Comparison of ENCODE assay signal across 8 cellular contexts in the genomic region with DNA sequence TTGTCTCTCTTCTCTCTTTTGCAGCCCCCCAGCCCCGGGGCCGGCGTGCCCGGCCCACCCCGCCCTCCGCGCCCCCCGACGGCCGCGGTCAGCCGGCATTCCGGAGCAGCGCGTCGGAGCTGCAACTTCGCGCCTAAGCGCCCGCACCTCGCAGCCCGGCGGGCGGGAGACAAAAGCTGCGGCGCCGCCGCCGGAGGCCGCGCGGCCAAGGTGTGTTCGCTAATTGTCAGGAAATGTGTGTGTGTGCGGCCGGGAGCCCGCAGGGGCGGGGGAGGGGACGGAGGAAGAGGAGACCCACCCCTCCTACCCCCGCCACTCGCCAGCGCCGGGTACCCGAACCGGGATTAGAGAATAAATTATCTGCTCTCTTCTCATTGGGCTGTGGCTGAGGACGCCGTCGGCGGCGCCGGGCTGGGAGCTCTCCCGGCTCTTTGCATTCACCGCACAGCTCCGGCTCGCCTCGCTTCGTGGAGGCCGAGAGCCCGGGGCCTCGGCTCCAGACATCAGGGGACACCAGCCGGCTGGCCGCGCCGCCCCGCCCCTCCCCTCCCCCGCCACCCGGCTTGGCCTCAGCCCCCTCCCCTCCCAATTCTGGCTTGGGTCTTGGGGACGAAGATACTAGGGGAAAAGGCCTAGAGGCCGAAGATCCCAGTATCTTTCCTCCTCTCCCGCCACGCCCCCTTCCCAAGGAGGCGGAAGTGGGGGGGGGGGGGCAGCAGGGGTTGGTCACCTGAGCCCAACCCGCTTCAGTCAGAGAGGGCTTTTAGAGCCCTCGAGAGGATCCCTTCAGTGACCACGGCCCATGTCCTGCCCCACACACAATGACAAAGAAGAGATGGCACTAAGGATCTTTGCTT. TPM values are rescaled to one million over a fixed set of nuclear protein-coding genes. Genes with fewer than 3 reads are reported as not detected.
DNase-seq lines count a peak whose midpoint lies in the region; ATAC-seq and TF ChIP-seq lines count a peak whose summit lies in the region.

No MANE protein-coding gene starts in this region.

- H3K27me3 ChIP-seq in right atrium auricular region (peaks cover 18 to 53% of the 10 kb centered on the region in 2 donors), SK-N-SH (ENCODE audit: insufficient read depth) (peaks cover 71% of the 10 kb centered on the region), iPS-20b (ENCODE audit: insufficient read depth, low read length) (peaks cover 15% of the 10 kb centered on the region), vagina (peaks cover 23% of the 10 kb centered on the region)

- no peak overlapping the region for H2AFZ ChIP-seq in SK-N-SH (ENCODE audit: low read depth)

- intact Hi-C loops in left ventricle myocardium superior (cut with micrococcal nuclease) (no loop called here), vagina (cut with DNase I) (no loop called here)

- TF ChIP-seq EP300 in SK-N-SH (IDR thresholded peaks at IDR 0.05; ENCODE audit: borderline replicate concordance in 1 of 2, low read depth in 1 of 2, low read length in 1 of 2): no peak

- H3K27ac ChIP-seq in right atrium auricular region: no peak overlapping the region
- no peak overlapping the region for H3K27ac ChIP-seq in SK-N-SH (ENCODE audit: low read depth in 2 of 2, low read length in 1 of 2)
- peak overlapping the region; percentile 53 for H3K27ac ChIP-seq in iPS-20b (ENCODE audit: low read length)
- no peak overlapping the region for H3K27ac ChIP-seq in vagina

- H3K9ac ChIP-seq in SK-N-SH (no peak overlapping the region), iPS-20b (ENCODE audit: low read depth, low read length) (peak overlapping the region; percentile 95; the same call in 1 of the 2 replicates)

- no peaks in the 10 kb centered on the region for H3F3A ChIP-seq in SK-N-SH (replicated peaks; ENCODE audit: insufficient read depth)

- peaks cover 0 to 26% of the 10 kb centered on the region in 2 donors for H3K4me1 ChIP-seq in right atrium auricular region
- H3K4me1 ChIP-seq in SK-N-SH (ENCODE audit: control insufficient read depth in 1 of 2, insufficient read depth in 2 of 2, low read depth in 1 of 2, low read length in 1 of 2): no peaks in the 10 kb centered on the region; a peak in 1 of 4 replicates
- peaks cover 20% of the 10 kb centered on the region for H3K4me1 ChIP-seq in iPS-20b (ENCODE audit: insufficient read depth, low read length)
- H3K4me1 ChIP-seq in vagina: peaks cover 13% of the 10 kb centered on the region

- no peak overlapping the region; the same call in 1 of the 2 replicates for H3K4me2 ChIP-seq in SK-N-SH

- no peak for ATAC-seq in left ventricle myocardium superior
- no peak for ATAC-seq in GM21723 (IDR thresholded peaks at IDR 0.05; ENCODE audit: unreplicated experiment)
- no peak for ATAC-seq in GM18868 (IDR thresholded peaks at IDR 0.05; ENCODE audit: unreplicated experiment)

- TF ChIP-seq CTCF in right atrium auricular region (IDR thresholded peaks at IDR 0.05): no peak
- no peak for TF ChIP-seq CTCF in SK-N-SH (IDR thresholded peaks at IDR 0.05)
- no peak for TF ChIP-seq CTCF in vagina (IDR thresholded peaks at IDR 0.05)

- TF ChIP-seq POLR2A in vagina (IDR thresholded peaks at IDR 0.05): no peak

- no peak for TF ChIP-seq RAD21 in SK-N-SH (IDR thresholded peaks at IDR 0.05; ENCODE audit: low read length)

- H3K4me3 ChIP-seq in right atrium auricular region (peak overlapping the region in 1 of 2 donors; percentile 31), SK-N-SH (ENCODE audit: low read depth in 2 of 2, low read length in 1 of 2) (peak overlapping the region in 1 of 2 experiments; percentile 9; a peak in 1 of 4 replicates), iPS-20b (ENCODE audit: low read length) (peak overlapping the region; percentile 95), vagina (peak overlapping the region; percentile 6 to 27)

- POLR2A ChIA-PET in SK-N-SH (lab: Yijun Ruan, JAX): no interaction called here

- H3K9me3 ChIP-seq in right atrium auricular region (no peaks in the 10 kb centered on the region), SK-N-SH (no peaks in the 10 kb centered on the region), iPS-20b (ENCODE audit: insufficient read depth, low read depth, low read length) (no peaks in the 10 kb centered on the region), vagina (no peaks in the 10 kb centered on the region)

- no peaks in the 10 kb centered on the region for H3K9me2 ChIP-seq in SK-N-SH

- H3K79me2 ChIP-seq in SK-N-SH (ENCODE audit: insufficient read depth): no peaks in the 10 kb centered on the region

- peak; percentile 29 for DNase-seq in left ventricle myocardium superior
- no peak for DNase-seq in right atrium auricular region (ENCODE audit: low spot score)
- peak; percentile 81 for DNase-seq in SK-N-SH
- no peak for DNase-seq in vagina (ENCODE audit: extremely low spot score in 2 of 2)
- no peak for DNase-seq in activated effector memory CD4-positive, alpha-beta T cell treated with anti-CD3 and anti-CD28 coated beads, Interleukin-2, amount 50 U/mL, for 16 hours

- no peaks in the 10 kb centered on the region for H3K36me3 ChIP-seq in right atrium auricular region
- H3K36me3 ChIP-seq in SK-N-SH (replicated peaks in 1 of 2; ENCODE audit: control insufficient read depth in 1 of 2, insufficient read depth in 2 of 2, low read length in 1 of 2): no peaks in the 10 kb centered on the region
- H3K36me3 ChIP-seq in iPS-20b (ENCODE audit: insufficient read depth, low read depth, low read length): peaks cover 19% of the 10 kb centered on the region; the same call in 1 of the 2 replicates
- no peaks in the 10 kb centered on the region for H3K36me3 ChIP-seq in vagina

- H4K20me1 ChIP-seq in SK-N-SH (ENCODE audit: insufficient read depth): no peaks in the 10 kb centered on the region

- 14% methylated on average over 30 of the region's 74 CpGs for WGBS in SK-N-SH (ENCODE audit: low lambda C conversion rate)

- CTCF ChIA-PET in SK-N-SH (lab: Yijun Ruan, JAX): interaction anchor here (0.6 to 3.3 kb wide), 12 partner anchors 9 to 894 kb away, joined by 3 to 16 read pairs (median 4); no protein-coding TSS in a partner anchor

TF ChIP-seq in SK-N-SH, 30 proteins besides CTCF, POLR2A, EP300 and RAD21 (continues in another document):
- TF ChIP-seq, protein P1, sequence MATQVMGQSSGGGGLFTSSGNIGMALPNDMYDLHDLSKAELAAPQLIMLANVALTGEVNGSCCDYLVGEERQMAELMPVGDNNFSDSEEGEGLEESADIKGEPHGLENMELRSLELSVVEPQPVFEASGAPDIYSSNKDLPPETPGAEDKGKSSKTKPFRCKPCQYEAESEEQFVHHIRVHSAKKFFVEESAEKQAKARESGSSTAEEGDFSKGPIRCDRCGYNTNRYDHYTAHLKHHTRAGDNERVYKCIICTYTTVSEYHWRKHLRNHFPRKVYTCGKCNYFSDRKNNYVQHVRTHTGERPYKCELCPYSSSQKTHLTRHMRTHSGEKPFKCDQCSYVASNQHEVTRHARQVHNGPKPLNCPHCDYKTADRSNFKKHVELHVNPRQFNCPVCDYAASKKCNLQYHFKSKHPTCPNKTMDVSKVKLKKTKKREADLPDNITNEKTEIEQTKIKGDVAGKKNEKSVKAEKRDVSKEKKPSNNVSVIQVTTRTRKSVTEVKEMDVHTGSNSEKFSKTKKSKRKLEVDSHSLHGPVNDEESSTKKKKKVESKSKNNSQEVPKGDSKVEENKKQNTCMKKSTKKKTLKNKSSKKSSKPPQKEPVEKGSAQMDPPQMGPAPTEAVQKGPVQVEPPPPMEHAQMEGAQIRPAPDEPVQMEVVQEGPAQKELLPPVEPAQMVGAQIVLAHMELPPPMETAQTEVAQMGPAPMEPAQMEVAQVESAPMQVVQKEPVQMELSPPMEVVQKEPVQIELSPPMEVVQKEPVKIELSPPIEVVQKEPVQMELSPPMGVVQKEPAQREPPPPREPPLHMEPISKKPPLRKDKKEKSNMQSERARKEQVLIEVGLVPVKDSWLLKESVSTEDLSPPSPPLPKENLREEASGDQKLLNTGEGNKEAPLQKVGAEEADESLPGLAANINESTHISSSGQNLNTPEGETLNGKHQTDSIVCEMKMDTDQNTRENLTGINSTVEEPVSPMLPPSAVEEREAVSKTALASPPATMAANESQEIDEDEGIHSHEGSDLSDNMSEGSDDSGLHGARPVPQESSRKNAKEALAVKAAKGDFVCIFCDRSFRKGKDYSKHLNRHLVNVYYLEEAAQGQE (IDR thresholded peaks at IDR 0.05; ENCODE audit: low read depth, low read length): no peak
- TF ChIP-seq RXRA (IDR thresholded peaks at IDR 0.05; ENCODE audit: borderline replicate concordance, low read depth): no peak
- TF ChIP-seq, protein P2, sequence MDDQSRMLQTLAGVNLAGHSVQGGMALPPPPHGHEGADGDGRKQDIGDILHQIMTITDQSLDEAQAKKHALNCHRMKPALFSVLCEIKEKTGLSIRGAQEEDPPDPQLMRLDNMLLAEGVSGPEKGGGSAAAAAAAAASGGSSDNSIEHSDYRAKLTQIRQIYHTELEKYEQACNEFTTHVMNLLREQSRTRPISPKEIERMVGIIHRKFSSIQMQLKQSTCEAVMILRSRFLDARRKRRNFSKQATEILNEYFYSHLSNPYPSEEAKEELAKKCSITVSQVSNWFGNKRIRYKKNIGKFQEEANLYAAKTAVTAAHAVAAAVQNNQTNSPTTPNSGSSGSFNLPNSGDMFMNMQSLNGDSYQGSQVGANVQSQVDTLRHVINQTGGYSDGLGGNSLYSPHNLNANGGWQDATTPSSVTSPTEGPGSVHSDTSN (IDR thresholded peaks at IDR 0.05): no peak
- TF ChIP-seq, protein P3, sequence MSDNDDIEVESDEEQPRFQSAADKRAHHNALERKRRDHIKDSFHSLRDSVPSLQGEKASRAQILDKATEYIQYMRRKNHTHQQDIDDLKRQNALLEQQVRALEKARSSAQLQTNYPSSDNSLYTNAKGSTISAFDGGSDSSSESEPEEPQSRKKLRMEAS (IDR thresholded peaks at IDR 0.05; ENCODE audit: low read depth): no peak
- no peak for TF ChIP-seq FOXM1 (IDR thresholded peaks at IDR 0.05; ENCODE audit: low read depth)
- TF ChIP-seq SMC3 (IDR thresholded peaks at IDR 0.05; ENCODE audit: low read depth, low read length): no peak
- TF ChIP-seq JUND (IDR thresholded peaks at IDR 0.05): no peak
- no peak for TF ChIP-seq RCOR1 (IDR thresholded peaks at IDR 0.05; ENCODE audit: low read length)

RNA-seq across cellular contexts. Expression of gene BLACAT1, which starts 1.3 kb away (rescaled TPM):
- total RNA-seq in left ventricle myocardium superior (not detected), right atrium auricular region (under 1 TPM; 0.24 to 0.26 TPM), vagina (0.98 TPM)
- polyA plus RNA-seq in SK-N-SH (2012; rRNA removed): not detected in 2 replicates
- polyA plus RNA-seq in SK-N-SH (2012; cell fraction: cytosol; rRNA removed): not detected in 2 replicates
- 0.04 TPM in 1 of 2 replicates, not detected in the other for polyA plus RNA-seq in SK-N-SH (2012; cell fraction: nucleus; rRNA removed)

RNA-seq across cellular contexts. Expression of gene LEMD1, which starts 35.2 kb away (rescaled TPM):
- total RNA-seq in left ventricle myocardium superior: not detected
- total RNA-seq in right atrium auricular region: not detected
- not detected in 2 replicates for polyA plus RNA-seq in SK-N-SH (2012; rRNA removed)
- polyA plus RNA-seq in SK-N-SH (2012; cell fraction: cytosol; rRNA removed): not detected in 2 replicates
- polyA plus RNA-seq in SK-N-SH (2012; cell fraction: nucleus; rRNA removed): not detected in 2 replicates
- total RNA-seq in vagina: not detected

RNA-seq across cellular contexts. Expression of gene CDK18, which starts 47.4 kb away (rescaled TPM):
- total RNA-seq in left ventricle myocardium superior: 209 TPM
- total RNA-seq in right atrium auricular region: 100 to 1,000 TPM in 1 of 2 donors, 10 to 100 TPM in 1; 85.6 to 116 TPM
- 2.5 and 3.1 TPM in 2 replicates for polyA plus RNA-seq in SK-N-SH (2012; rRNA removed)
- polyA plus RNA-seq in SK-N-SH (2012; cell fraction: cytosol; rRNA removed): 0.80 and 1.3 TPM in 2 replicates
- 10.6 and 12.1 TPM in 2 replicates for polyA plus RNA-seq in SK-N-SH (2012; cell fraction: nucleus; rRNA removed)
- 27.0 TPM for total RNA-seq in vagina

Comparison
In these comparisons a context has a peak if more than half of its experiments do, and no peak if none do; other contexts are left out.
1. DNase-seq: peak in left ventricle myocardium superior (single experiment) and SK-N-SH (single experiment); none in right atrium auricular region (single experiment), vagina (0 of 2) and activated effector memory CD4-positive, alpha-beta T cell treated with anti-CD3 and anti-CD28 coated beads, Interleukin-2, amount 50 U/mL, for 16 hours (single experiment).